Comparison of ENCODE assay signal across 8 cellular contexts in the genomic region with DNA sequence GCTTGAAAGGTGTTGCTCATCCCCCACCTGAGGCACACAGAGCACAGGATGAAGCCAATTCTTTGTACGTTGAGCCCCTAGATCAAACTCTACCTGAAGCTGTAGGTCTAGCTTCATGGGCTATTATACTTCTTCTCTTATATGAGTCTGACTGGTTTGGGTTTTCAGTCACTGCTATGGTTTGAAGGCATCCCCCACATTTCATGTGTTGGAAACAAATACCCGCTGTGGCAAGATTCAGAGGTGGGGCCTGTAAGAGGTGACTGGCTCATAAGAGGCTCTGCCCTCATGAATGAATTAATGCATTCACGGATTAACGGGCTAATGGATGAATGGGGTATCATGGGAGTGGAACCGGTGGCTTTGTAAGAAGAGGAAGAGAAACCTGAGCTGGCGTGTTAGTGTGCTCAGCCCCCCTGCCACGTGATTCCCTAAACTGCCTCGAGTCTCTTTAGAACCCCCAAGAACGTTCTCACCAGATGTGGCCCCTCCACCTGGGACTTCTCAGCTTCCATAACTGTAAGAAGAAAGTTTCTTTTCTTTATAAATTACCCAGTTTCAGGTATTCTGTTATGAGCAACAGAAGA. TPM values are rescaled to one million over a fixed set of nuclear protein-coding genes. Genes with fewer than 3 reads are reported as not detected.
A peak's percentile ranks its signal among the peaks of the same experiment; 100 is the strongest.
DNase-seq lines count a peak whose midpoint lies in the region; ATAC-seq and TF ChIP-seq lines count a peak whose summit lies in the region.

No MANE protein-coding gene starts in this region.

- H3K56ac ChIP-seq in mesendoderm (ENCODE audit: low read length) = no peak overlapping the region

- peaks cover 48% of the 10 kb centered on the region for H3K79me2 ChIP-seq in mesendoderm (ENCODE audit: control insufficient read depth, insufficient read depth, low read length)

- no peak for DNase-seq in activated CD8-positive, alpha-beta memory T cell treated with anti-CD3 and anti-CD28 coated beads, Interleukin-2, amount 10 ng/mL, durations not matched to agents 7 days and 5 days
- DNase-seq in activated CD8-positive, alpha-beta memory T cell treated with anti-CD3 and anti-CD28 coated beads, Interleukin-2, amount 50 U/mL, for 48 hours = no peak
- DNase-seq in activated CD8-positive, alpha-beta T cell treated with anti-CD3 and anti-CD28 coated beads, Interleukin-2, amount 10 ng/mL, durations not matched to agents 7 days and 5 days = no peak
- DNase-seq in stomach (no peak), mesendoderm (no peak)
- no peak for DNase-seq in T-helper 2 cell treated with Interferon-gamma antibody and Interleukin-4, amounts not matched to agents 5 μg/mL and 100 μg/mL, for 36 hours (ENCODE audit: low spot score)
- DNase-seq in effector CD8-positive, alpha-beta T cell (lab: John Stamatoyannopoulos, UW) = no peak

- CTCF ChIA-PET in activated CD8-positive, alpha-beta memory T cell treated with anti-CD3 and anti-CD28 coated beads, Interleukin-2, amount 10 ng/mL, durations not matched to agents 7 days and 5 days (lab: Charles Lee) = interaction anchor here (0.9 to 2.2 kb wide), 7 partner anchors 9 to 131 kb away, joined by 3 to 8 read pairs (median 4); no protein-coding TSS in a partner anchor
- CTCF ChIA-PET in activated CD8-positive, alpha-beta T cell treated with anti-CD3 and anti-CD28 coated beads, Interleukin-2, amount 10 ng/mL, durations not matched to agents 7 days and 5 days (lab: Charles Lee) = interaction anchor here (0.9 to 2.0 kb wide), 6 partner anchors 30 to 131 kb away, joined by 3 to 5 read pairs (median 4); no protein-coding TSS in a partner anchor

- H3K4me3 ChIP-seq in stomach = no peak overlapping the region
- H3K4me3 ChIP-seq in mesendoderm (ENCODE audit: low read length) = no peak overlapping the region

- no peak for TF ChIP-seq POLR2A in stomach (IDR thresholded peaks at IDR 0.05)

- peaks cover 0 to 4% (median 0%) of the 10 kb centered on the region in 3 donors for H3K27me3 ChIP-seq in stomach
- H3K27me3 ChIP-seq in mesendoderm (ENCODE audit: insufficient read depth, low read length, poor library complexity) = no peaks in the 10 kb centered on the region

- no peak overlapping the region for H2BK120ac ChIP-seq in mesendoderm (ENCODE audit: low read depth, low read length)

- no peaks in the 10 kb centered on the region for H3K9me3 Mint-ChIP-seq in activated CD8-positive, alpha-beta memory T cell treated with anti-CD3 and anti-CD28 coated beads, Interleukin-2, amount 10 ng/mL, durations not matched to agents 7 days and 5 days (ENCODE audit: low read depth)
- no peaks in the 10 kb centered on the region for H3K9me3 Mint-ChIP-seq in activated CD8-positive, alpha-beta T cell treated with anti-CD3 and anti-CD28 coated beads, Interleukin-2, amount 10 ng/mL, durations not matched to agents 7 days and 5 days (ENCODE audit: insufficient read depth)
- H3K9me3 Mint-ChIP-seq in T-helper 2 cell treated with Interferon-gamma antibody and Interleukin-4, amounts not matched to agents 5 μg/mL and 100 μg/mL, for 36 hours = no peaks in the 10 kb centered on the region

- H3K36me3 Mint-ChIP-seq in activated CD8-positive, alpha-beta memory T cell treated with anti-CD3 and anti-CD28 coated beads, Interleukin-2, amount 10 ng/mL, durations not matched to agents 7 days and 5 days = peaks cover 32% of the 10 kb centered on the region
- peaks cover 50% of the 10 kb centered on the region for H3K36me3 Mint-ChIP-seq in activated CD8-positive, alpha-beta T cell treated with anti-CD3 and anti-CD28 coated beads, Interleukin-2, amount 10 ng/mL, durations not matched to agents 7 days and 5 days (ENCODE audit: low read depth)
- H3K36me3 Mint-ChIP-seq in T-helper 2 cell treated with Interferon-gamma antibody and Interleukin-4, amounts not matched to agents 5 μg/mL and 100 μg/mL, for 36 hours (ENCODE audit: low read depth) = peaks cover 3% of the 10 kb centered on the region

- no peak overlapping the region for H3K4ac ChIP-seq in mesendoderm (ENCODE audit: low read depth, low read length)

- no peak for TF ChIP-seq EP300 in stomach (IDR thresholded peaks at IDR 0.05)

- H3K4me1 Mint-ChIP-seq in activated CD8-positive, alpha-beta memory T cell treated with anti-CD3 and anti-CD28 coated beads, Interleukin-2, amount 10 ng/mL, durations not matched to agents 7 days and 5 days = peaks cover 54% of the 10 kb centered on the region
- H3K4me1 Mint-ChIP-seq in activated CD8-positive, alpha-beta T cell treated with anti-CD3 and anti-CD28 coated beads, Interleukin-2, amount 10 ng/mL, durations not matched to agents 7 days and 5 days (ENCODE audit: low read depth) = peaks cover 55% of the 10 kb centered on the region
- H3K4me1 Mint-ChIP-seq in T-helper 2 cell treated with Interferon-gamma antibody and Interleukin-4, amounts not matched to agents 5 μg/mL and 100 μg/mL, for 36 hours (ENCODE audit: low read depth) = peaks cover 35% of the 10 kb centered on the region

- H2AK5ac ChIP-seq in mesendoderm (ENCODE audit: low read length) = no peak overlapping the region

- H3K18ac ChIP-seq in mesendoderm (ENCODE audit: low read length) = no peak overlapping the region

- peaks cover 42% of the 10 kb centered on the region for H3K79me1 ChIP-seq in mesendoderm (ENCODE audit: low read length)

- no peak overlapping the region for H3K4me3 Mint-ChIP-seq in activated CD8-positive, alpha-beta memory T cell treated with anti-CD3 and anti-CD28 coated beads, Interleukin-2, amount 10 ng/mL, durations not matched to agents 7 days and 5 days
- no peak overlapping the region for H3K4me3 Mint-ChIP-seq in activated CD8-positive, alpha-beta T cell treated with anti-CD3 and anti-CD28 coated beads, Interleukin-2, amount 10 ng/mL, durations not matched to agents 7 days and 5 days
- no peak overlapping the region for H3K4me3 Mint-ChIP-seq in T-helper 2 cell treated with Interferon-gamma antibody and Interleukin-4, amounts not matched to agents 5 μg/mL and 100 μg/mL, for 36 hours

- H3K27ac ChIP-seq in stomach (peak overlapping the region in 3 of 5 donors; percentile 25 to 62 (median 58)), mesendoderm (ENCODE audit: low read depth, low read length) (no peak overlapping the region)

- intact Hi-C loops in stomach (cut with DNase I; ENCODE audit: low total_unique reads) = no loop called here

- H3K4me1 ChIP-seq in stomach (peaks cover 15 to 81% (median 24%) of the 10 kb centered on the region in 4 donors), mesendoderm (ENCODE audit: control insufficient read depth, low read depth, low read length) (no peaks in the 10 kb centered on the region)

- no peak overlapping the region for H2BK15ac ChIP-seq in mesendoderm (replicated peaks; ENCODE audit: low read depth)

- POLR2A ChIA-PET in activated CD8-positive, alpha-beta T cell treated with anti-CD3 and anti-CD28 coated beads, Interleukin-2, amount 10 ng/mL, durations not matched to agents 7 days and 5 days (lab: Charles Lee) = no interaction called here

- no peak overlapping the region for H3K9ac ChIP-seq in mesendoderm (ENCODE audit: low read length)

- no peak overlapping the region for H3K23ac ChIP-seq in mesendoderm (ENCODE audit: low read length)

- 76 to 86% (median 85%) methylated on average over 9 of the region's 9 CpGs for WGBS in stomach, 5 donors
- no CpG with 5 or more reads among the region's 9 CpGs for WGBS in mesendoderm (ENCODE audit: extremely low coverage, insufficient coverage, low lambda C conversion rate)

- H3K36me3 ChIP-seq in stomach = no peaks in the 10 kb centered on the region
- H3K36me3 ChIP-seq in mesendoderm (ENCODE audit: control insufficient read depth, insufficient read depth, low read length) = no peaks in the 10 kb centered on the region

- H4K5ac ChIP-seq in mesendoderm (ENCODE audit: low read length) = no peak overlapping the region

- no peaks in the 10 kb centered on the region for H3K9me3 ChIP-seq in stomach

- no peak overlapping the region for H4K8ac ChIP-seq in mesendoderm (ENCODE audit: low read depth, low read length)

- no peak overlapping the region for H2BK5ac ChIP-seq in mesendoderm (ENCODE audit: low read length)

- TF ChIP-seq CTCF in stomach (IDR thresholded peaks at IDR 0.05) = no peak

- ATAC-seq in activated CD8-positive, alpha-beta memory T cell treated with anti-CD3 and anti-CD28 coated beads, Interleukin-2, amount 10 ng/mL, durations not matched to agents 7 days and 5 days = no peak
- ATAC-seq in HG03045 (IDR thresholded peaks at IDR 0.05; ENCODE audit: unreplicated experiment) = peak; percentile 51
- ATAC-seq in activated CD8-positive, alpha-beta T cell treated with anti-CD3 and anti-CD28 coated beads, Interleukin-2, amount 10 ng/mL, durations not matched to agents 7 days and 5 days = no peak

- H3K4me2 ChIP-seq in mesendoderm (ENCODE audit: low read length) = no peak overlapping the region

- H3K27me3 Mint-ChIP-seq in activated CD8-positive, alpha-beta memory T cell treated with anti-CD3 and anti-CD28 coated beads, Interleukin-2, amount 10 ng/mL, durations not matched to agents 7 days and 5 days = no peaks in the 10 kb centered on the region
- no peaks in the 10 kb centered on the region for H3K27me3 Mint-ChIP-seq in activated CD8-positive, alpha-beta T cell treated with anti-CD3 and anti-CD28 coated beads, Interleukin-2, amount 10 ng/mL, durations not matched to agents 7 days and 5 days (ENCODE audit: low read depth)
- peaks cover 4% of the 10 kb centered on the region for H3K27me3 Mint-ChIP-seq in T-helper 2 cell treated with Interferon-gamma antibody and Interleukin-4, amounts not matched to agents 5 μg/mL and 100 μg/mL, for 36 hours (ENCODE audit: low read depth)

- H3K27ac Mint-ChIP-seq in activated CD8-positive, alpha-beta memory T cell treated with anti-CD3 and anti-CD28 coated beads, Interleukin-2, amount 10 ng/mL, durations not matched to agents 7 days and 5 days = peak overlapping the region; percentile 57
- H3K27ac Mint-ChIP-seq in activated CD8-positive, alpha-beta T cell treated with anti-CD3 and anti-CD28 coated beads, Interleukin-2, amount 10 ng/mL, durations not matched to agents 7 days and 5 days = peak overlapping the region; percentile 24
- H3K27ac Mint-ChIP-seq in T-helper 2 cell treated with Interferon-gamma antibody and Interleukin-4, amounts not matched to agents 5 μg/mL and 100 μg/mL, for 36 hours = no peak overlapping the region

RNA-seq across cellular contexts. Expression of a gene that starts 39.2 kb away (rescaled TPM):
- 100 to 1,000 TPM; 130 to 156 TPM for total RNA-seq in activated CD8-positive, alpha-beta memory T cell treated with anti-CD3 and anti-CD28 coated beads, Interleukin-2, amount 10 ng/mL, durations not matched to agents 7 days and 5 days
- total RNA-seq in activated CD8-positive, alpha-beta T cell treated with anti-CD3 and anti-CD28 coated beads, Interleukin-2, amount 10 ng/mL, durations not matched to agents 7 days and 5 days = 100 to 1,000 TPM; 146 to 152 TPM
- total RNA-seq in stomach = 10 to 100 TPM in 3 of 5 donors, 1 to 10 TPM in 2; 9.0 to 25.2 (median 19.3) TPM
- 10 to 100 TPM in 2 of 3 donors, 1 to 10 TPM in 1; 5.2 to 17.4 (median 15.7) TPM for polyA plus RNA-seq in stomach
- polyA plus RNA-seq in mesendoderm (2013, experiment 1 of 2) = 20.7 TPM
- 19.7 TPM for polyA plus RNA-seq in mesendoderm (2013, experiment 2 of 2)

Comparison
In these comparisons a context has a peak if more than half of its experiments do, and no peak if none do; other contexts are left out.
1. RNA of a gene that starts 39.2 kb away (total RNA-seq): 130 to 156 TPM in activated CD8-positive, alpha-beta memory T cell treated with anti-CD3 and anti-CD28 coated beads, Interleukin-2, amount 10 ng/mL, durations not matched to agents 7 days and 5 days and 146 to 152 TPM in activated CD8-positive, alpha-beta T cell treated with anti-CD3 and anti-CD28 coated beads, Interleukin-2, amount 10 ng/mL, durations not matched to agents 7 days and 5 days; 9.0 to 25.2 TPM in stomach; every median in the first group is over 4 times any median in the second.